1 cellular context compared by ENCODE assay signal in the genomic region with DNA sequence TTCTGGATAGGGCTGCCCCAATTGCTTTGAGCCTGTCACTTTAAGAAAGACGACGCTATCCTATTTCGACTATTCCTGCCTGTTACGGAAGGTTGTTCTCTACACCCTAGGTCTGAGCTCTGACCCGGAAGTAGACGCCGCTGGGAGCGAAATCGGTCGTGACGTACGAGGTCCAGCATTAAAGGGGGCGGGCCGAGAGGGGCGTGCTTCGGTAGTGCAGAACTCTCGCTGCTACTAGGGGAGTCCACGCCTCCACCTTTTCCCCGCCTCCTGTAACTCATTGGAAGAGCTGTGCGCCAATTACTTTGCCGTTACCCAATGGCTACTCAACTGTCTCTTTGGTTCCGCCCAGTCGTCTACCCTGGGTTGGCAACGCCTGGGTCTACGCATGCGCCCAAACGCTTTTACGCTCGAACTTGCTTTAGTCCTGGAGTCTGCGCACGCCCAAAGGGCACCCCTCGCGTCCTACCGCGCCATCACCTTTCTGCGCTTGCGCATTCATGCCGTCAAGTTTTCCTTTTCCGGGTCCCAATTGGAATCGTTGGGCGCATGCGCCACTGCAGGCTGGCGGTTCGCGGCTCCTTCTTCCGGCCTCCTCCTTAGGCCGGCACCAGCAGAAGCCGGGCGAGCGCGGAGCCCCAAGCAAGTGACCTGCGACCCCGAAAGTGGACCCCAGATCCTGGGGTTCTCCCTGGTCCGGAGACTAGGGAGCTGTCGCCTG.
A peak's percentile ranks its signal among the peaks of the same experiment; 100 is the strongest.
TF ChIP-seq lines count a peak whose summit lies in the region.

A gene (plus strand): TSS at position 548 of the 721 bp plus-strand sequence. CDS start 536 bp downstream, outside the sequence.

TF ChIP-seq in HEK293, 187 proteins besides CTCF, POLR2A, EP300 and RAD21 (continued from another document and continues in another):
- TF ChIP-seq, protein P1, sequence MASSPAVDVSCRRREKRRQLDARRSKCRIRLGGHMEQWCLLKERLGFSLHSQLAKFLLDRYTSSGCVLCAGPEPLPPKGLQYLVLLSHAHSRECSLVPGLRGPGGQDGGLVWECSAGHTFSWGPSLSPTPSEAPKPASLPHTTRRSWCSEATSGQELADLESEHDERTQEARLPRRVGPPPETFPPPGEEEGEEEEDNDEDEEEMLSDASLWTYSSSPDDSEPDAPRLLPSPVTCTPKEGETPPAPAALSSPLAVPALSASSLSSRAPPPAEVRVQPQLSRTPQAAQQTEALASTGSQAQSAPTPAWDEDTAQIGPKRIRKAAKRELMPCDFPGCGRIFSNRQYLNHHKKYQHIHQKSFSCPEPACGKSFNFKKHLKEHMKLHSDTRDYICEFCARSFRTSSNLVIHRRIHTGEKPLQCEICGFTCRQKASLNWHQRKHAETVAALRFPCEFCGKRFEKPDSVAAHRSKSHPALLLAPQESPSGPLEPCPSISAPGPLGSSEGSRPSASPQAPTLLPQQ (tag by site-specific recombination; IDR thresholded peaks at IDR 0.05), result peak; percentile 73
- TF ChIP-seq ZNF24 (tag by site-specific recombination; IDR thresholded peaks at IDR 0.05), result no peak
- peak; percentile 99 for TF ChIP-seq ZBTB17 (tag by site-specific recombination; IDR thresholded peaks at IDR 0.05)
- TF ChIP-seq, protein P2, sequence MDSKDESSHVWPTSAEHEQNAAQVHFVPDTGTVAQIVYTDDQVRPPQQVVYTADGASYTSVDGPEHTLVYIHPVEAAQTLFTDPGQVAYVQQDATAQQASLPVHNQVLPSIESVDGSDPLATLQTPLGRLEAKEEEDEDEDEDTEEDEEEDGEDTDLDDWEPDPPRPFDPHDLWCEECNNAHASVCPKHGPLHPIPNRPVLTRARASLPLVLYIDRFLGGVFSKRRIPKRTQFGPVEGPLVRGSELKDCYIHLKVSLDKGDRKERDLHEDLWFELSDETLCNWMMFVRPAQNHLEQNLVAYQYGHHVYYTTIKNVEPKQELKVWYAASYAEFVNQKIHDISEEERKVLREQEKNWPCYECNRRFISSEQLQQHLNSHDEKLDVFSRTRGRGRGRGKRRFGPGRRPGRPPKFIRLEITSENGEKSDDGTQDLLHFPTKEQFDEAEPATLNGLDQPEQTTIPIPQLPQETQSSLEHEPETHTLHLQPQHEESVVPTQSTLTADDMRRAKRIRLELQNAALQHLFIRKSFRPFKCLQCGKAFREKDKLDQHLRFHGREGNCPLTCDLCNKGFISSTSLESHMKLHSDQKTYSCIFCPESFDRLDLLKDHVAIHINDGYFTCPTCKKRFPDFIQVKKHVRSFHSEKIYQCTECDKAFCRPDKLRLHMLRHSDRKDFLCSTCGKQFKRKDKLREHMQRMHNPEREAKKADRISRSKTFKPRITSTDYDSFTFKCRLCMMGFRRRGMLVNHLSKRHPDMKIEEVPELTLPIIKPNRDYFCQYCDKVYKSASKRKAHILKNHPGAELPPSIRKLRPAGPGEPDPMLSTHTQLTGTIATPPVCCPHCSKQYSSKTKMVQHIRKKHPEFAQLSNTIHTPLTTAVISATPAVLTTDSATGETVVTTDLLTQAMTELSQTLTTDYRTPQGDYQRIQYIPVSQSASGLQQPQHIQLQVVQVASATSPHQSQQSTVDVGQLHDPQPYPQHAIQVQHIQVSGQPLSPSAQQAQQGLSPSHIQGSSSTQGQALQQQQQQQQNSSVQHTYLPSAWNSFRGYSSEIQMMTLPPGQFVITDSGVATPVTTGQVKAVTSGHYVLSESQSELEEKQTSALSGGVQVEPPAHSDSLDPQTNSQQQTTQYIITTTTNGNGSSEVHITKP (tag by site-specific recombination; IDR thresholded peaks at IDR 0.05), result peak; percentile 74
- peak; percentile 96 for TF ChIP-seq SP2 (tag by site-specific recombination; IDR thresholded peaks at IDR 0.05)
- peak; percentile 33; the same call in 1 of the 2 replicates for TF ChIP-seq SP7 (tag by site-specific recombination; IDR thresholded peaks at IDR 0.05)
- no peak for TF ChIP-seq ZNF529 (tag by site-specific recombination; IDR thresholded peaks at IDR 0.05; ENCODE audit: insufficient replicate concordance)
- TF ChIP-seq, protein P3, sequence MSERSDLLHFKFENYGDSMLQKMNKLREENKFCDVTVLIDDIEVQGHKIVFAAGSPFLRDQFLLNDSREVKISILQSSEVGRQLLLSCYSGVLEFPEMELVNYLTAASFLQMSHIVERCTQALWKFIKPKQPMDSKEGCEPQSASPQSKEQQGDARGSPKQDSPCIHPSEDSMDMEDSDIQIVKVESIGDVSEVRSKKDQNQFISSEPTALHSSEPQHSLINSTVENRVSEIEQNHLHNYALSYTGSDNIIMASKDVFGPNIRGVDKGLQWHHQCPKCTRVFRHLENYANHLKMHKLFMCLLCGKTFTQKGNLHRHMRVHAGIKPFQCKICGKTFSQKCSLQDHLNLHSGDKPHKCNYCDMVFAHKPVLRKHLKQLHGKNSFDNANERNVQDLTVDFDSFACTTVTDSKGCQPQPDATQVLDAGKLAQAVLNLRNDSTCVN (tag by site-specific recombination; optimal IDR thresholded peaks at IDR 0.05), result peak; percentile 45
- no peak for TF ChIP-seq ZNF202 (tag by site-specific recombination; IDR thresholded peaks at IDR 0.05; ENCODE audit: borderline replicate concordance)
- 0 out of 2 replicates have a peak, but pooled peaks have one; percentile 22 for TF ChIP-seq ZBTB1 (tag by site-specific recombination; IDR thresholded peaks at IDR 0.05)
- TF ChIP-seq ZNF37A (tag by site-specific recombination; IDR thresholded peaks at IDR 0.05), result no peak
- TF ChIP-seq ZNF335 (tag by site-specific recombination; conservative IDR thresholded peaks at IDR 0.05), result peak; percentile 88
- TF ChIP-seq, protein P4, sequence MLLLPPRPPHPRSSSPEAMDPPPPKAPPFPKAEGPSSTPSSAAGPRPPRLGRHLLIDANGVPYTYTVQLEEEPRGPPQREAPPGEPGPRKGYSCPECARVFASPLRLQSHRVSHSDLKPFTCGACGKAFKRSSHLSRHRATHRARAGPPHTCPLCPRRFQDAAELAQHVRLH (tag by site-specific recombination; IDR thresholded peaks at IDR 0.05), result peak; percentile 95
- TF ChIP-seq ZNF785 (tag by site-specific recombination; IDR thresholded peaks at IDR 0.05), result no peak
- 0 out of 2 replicates have a peak, but pooled peaks have one; percentile 41 for TF ChIP-seq KLF7 (tag by site-specific recombination; IDR thresholded peaks at IDR 0.05; ENCODE audit: borderline replicate concordance)
- no peak; the same call in 1 of the 2 replicates for TF ChIP-seq ZEB2 (tag by site-specific recombination; IDR thresholded peaks at IDR 0.05)
- TF ChIP-seq ZNF501 (tag by site-specific recombination; IDR thresholded peaks at IDR 0.05), result no peak
- TF ChIP-seq ZNF19 (tag by site-specific recombination; IDR thresholded peaks at IDR 0.05; ENCODE audit: low read depth), result no peak
- no peak for TF ChIP-seq TRIM28 (IDR thresholded peaks at IDR 0.05; ENCODE audit: borderline replicate concordance, low read length)
- TF ChIP-seq, protein P5, sequence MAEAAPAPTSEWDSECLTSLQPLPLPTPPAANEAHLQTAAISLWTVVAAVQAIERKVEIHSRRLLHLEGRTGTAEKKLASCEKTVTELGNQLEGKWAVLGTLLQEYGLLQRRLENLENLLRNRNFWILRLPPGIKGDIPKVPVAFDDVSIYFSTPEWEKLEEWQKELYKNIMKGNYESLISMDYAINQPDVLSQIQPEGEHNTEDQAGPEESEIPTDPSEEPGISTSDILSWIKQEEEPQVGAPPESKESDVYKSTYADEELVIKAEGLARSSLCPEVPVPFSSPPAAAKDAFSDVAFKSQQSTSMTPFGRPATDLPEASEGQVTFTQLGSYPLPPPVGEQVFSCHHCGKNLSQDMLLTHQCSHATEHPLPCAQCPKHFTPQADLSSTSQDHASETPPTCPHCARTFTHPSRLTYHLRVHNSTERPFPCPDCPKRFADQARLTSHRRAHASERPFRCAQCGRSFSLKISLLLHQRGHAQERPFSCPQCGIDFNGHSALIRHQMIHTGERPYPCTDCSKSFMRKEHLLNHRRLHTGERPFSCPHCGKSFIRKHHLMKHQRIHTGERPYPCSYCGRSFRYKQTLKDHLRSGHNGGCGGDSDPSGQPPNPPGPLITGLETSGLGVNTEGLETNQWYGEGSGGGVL (tag by site-specific recombination; IDR thresholded peaks at IDR 0.05), result no peak
- peak; percentile 22; the same call in 1 of the 2 replicates for TF ChIP-seq GLIS1 (tag by site-specific recombination; IDR thresholded peaks at IDR 0.05)
- TF ChIP-seq, protein P6, sequence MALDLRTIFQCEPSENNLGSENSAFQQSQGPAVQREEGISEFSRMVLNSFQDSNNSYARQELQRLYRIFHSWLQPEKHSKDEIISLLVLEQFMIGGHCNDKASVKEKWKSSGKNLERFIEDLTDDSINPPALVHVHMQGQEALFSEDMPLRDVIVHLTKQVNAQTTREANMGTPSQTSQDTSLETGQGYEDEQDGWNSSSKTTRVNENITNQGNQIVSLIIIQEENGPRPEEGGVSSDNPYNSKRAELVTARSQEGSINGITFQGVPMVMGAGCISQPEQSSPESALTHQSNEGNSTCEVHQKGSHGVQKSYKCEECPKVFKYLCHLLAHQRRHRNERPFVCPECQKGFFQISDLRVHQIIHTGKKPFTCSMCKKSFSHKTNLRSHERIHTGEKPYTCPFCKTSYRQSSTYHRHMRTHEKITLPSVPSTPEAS (tag by site-specific recombination; IDR thresholded peaks at IDR 0.05), result no peak
- TF ChIP-seq, protein P7, sequence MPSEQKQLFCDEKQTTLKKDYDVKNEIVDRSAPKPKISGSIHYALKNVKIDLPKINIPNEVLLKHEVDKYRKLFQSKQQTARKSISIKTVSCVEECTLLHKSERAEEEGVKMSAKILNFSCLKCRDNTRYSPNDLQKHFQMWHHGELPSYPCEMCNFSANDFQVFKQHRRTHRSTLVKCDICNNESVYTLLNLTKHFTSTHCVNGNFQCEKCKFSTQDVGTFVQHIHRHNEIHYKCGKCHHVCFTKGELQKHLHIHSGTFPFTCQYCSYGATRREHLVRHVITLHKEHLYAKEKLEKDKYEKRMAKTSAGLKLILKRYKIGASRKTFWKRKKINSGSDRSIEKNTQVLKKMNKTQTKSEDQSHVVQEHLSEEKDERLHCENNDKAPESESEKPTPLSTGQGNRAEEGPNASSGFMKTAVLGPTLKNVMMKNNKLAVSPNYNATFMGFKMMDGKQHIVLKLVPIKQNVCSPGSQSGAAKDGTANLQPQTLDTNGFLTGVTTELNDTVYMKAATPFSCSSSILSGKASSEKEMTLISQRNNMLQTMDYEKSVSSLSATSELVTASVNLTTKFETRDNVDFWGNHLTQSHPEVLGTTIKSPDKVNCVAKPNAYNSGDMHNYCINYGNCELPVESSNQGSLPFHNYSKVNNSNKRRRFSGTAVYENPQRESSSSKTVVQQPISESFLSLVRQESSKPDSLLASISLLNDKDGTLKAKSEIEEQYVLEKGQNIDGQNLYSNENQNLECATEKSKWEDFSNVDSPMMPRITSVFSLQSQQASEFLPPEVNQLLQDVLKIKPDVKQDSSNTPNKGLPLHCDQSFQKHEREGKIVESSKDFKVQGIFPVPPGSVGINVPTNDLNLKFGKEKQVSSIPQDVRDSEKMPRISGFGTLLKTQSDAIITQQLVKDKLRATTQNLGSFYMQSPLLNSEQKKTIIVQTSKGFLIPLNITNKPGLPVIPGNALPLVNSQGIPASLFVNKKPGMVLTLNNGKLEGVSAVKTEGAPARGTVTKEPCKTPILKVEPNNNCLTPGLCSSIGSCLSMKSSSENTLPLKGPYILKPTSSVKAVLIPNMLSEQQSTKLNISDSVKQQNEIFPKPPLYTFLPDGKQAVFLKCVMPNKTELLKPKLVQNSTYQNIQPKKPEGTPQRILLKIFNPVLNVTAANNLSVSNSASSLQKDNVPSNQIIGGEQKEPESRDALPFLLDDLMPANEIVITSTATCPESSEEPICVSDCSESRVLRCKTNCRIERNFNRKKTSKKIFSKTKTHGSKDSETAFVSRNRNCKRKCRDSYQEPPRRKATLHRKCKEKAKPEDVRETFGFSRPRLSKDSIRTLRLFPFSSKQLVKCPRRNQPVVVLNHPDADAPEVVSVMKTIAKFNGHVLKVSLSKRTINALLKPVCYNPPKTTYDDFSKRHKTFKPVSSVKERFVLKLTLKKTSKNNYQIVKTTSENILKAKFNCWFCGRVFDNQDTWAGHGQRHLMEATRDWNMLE (tag by site-specific recombination; conservative IDR thresholded peaks at IDR 0.05; ENCODE audit: low read depth), result peak; percentile 98
- TF ChIP-seq KLF10 (tag by site-specific recombination; IDR thresholded peaks at IDR 0.05), result peak; percentile 83
- peak; percentile 95 for TF ChIP-seq SP3 (tag by site-specific recombination; IDR thresholded peaks at IDR 0.05)
- TF ChIP-seq, protein P8, sequence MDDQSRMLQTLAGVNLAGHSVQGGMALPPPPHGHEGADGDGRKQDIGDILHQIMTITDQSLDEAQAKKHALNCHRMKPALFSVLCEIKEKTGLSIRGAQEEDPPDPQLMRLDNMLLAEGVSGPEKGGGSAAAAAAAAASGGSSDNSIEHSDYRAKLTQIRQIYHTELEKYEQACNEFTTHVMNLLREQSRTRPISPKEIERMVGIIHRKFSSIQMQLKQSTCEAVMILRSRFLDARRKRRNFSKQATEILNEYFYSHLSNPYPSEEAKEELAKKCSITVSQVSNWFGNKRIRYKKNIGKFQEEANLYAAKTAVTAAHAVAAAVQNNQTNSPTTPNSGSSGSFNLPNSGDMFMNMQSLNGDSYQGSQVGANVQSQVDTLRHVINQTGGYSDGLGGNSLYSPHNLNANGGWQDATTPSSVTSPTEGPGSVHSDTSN (CRISPR knock-in tag; IDR thresholded peaks at IDR 0.05), result peak; percentile 94
- 0 out of 2 replicates have a peak, but pooled peaks have one; percentile 30 for TF ChIP-seq ZNF561 (tag by site-specific recombination; IDR thresholded peaks at IDR 0.05; ENCODE audit: borderline replicate concordance)
- TF ChIP-seq ZNF76 (tag by site-specific recombination; IDR thresholded peaks at IDR 0.05; ENCODE audit: borderline replicate concordance, low read depth), result peak; percentile 68; the same call in 1 of the 2 replicates
- TF ChIP-seq, protein P9, sequence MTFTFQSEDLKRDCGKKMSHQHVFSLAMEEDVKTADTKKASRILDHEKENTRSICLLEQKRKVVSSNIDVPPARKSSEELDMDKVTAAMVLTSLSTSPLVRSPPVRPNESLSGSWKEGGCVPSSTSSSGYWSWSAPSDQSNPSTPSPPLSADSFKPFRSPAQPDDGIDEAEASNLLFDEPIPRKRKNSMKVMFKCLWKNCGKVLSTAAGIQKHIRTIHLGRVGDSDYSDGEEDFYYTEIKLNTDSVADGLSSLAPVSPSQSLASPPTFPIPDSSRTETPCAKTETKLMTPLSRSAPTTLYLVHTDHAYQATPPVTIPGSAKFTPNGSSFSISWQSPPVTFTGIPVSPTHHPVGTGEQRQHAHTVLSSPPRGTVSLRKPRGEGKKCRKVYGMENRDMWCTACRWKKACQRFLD (tag by site-specific recombination; IDR thresholded peaks at IDR 0.05), result peak; percentile 71; the same call in 1 of the 2 replicates
- no peak for TF ChIP-seq ZNF146 (tag by site-specific recombination; IDR thresholded peaks at IDR 0.05)
- no peak for TF ChIP-seq ZNF132 (tag by site-specific recombination; IDR thresholded peaks at IDR 0.05; ENCODE audit: borderline replicate concordance)
- TF ChIP-seq ZNF214 (tag by site-specific recombination; IDR thresholded peaks at IDR 0.05; ENCODE audit: borderline replicate concordance), result no peak
- TF ChIP-seq ZNF791 (tag by site-specific recombination; IDR thresholded peaks at IDR 0.05), result no peak
- TF ChIP-seq FEZF1 (tag by site-specific recombination; IDR thresholded peaks at IDR 0.05), result no peak
- no peak for TF ChIP-seq ZNF843 (tag by site-specific recombination; IDR thresholded peaks at IDR 0.05)
- TF ChIP-seq ZXDB (tag by site-specific recombination; IDR thresholded peaks at IDR 0.05), result peak; percentile 67
- TF ChIP-seq ZNF121 (tag by site-specific recombination; IDR thresholded peaks at IDR 0.05), result no peak
- peak; percentile 84 for TF ChIP-seq ZNF600 (tag by site-specific recombination; IDR thresholded peaks at IDR 0.05)
- peak; percentile 65 for TF ChIP-seq KLF16 (tag by site-specific recombination; IDR thresholded peaks at IDR 0.05)
- no peak for TF ChIP-seq ZNF366 (tag by site-specific recombination; conservative IDR thresholded peaks at IDR 0.05)
- TF ChIP-seq HOXC10 (CRISPR knock-in tag; IDR thresholded peaks at IDR 0.05), result no peak
- no peak for TF ChIP-seq ZNF23 (tag by site-specific recombination; IDR thresholded peaks at IDR 0.05; ENCODE audit: borderline replicate concordance)
- peak; percentile 98 for TF ChIP-seq KLF9 (tag by site-specific recombination; IDR thresholded peaks at IDR 0.05; ENCODE audit: low read depth)
